ENCODE assay signal across 8 cellular contexts in the genomic region with DNA sequence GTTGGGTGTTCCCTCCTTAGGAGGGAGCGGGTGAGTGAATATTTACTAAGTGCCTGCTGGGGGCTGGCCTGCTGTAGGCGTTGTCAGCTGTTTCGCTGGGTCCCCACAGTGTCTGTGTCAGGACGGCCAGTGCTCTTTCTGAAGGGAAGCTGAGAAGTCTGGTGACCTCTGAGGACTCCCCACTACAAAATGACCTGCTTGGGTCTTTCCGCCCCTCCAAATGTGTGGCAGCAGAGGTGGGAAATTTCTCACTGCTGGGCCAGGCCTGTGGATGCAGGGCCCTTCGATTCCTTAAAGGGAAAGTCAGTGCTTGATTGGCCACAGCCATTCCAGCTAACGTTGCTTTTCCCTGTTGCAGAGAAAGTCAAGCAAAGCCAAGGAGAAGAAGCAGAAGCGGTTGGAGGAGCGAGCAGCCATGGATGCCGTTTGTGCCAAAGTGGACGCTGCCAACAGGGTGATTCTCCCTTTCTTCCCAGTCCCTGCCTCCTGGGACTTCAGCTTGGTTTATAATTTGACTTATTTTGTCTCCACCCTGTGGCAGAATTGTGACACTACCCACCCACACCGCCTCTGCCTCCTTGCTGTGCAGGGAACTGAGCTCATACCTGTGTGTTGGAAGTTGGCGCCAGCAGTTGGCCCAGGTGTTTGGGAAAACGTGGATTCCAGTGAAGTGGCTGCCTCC. TPM values are rescaled to one million over a fixed set of nuclear protein-coding genes. Genes with fewer than 3 reads are reported as not detected.
DNase-seq lines count a peak whose midpoint lies in the region; ATAC-seq and TF ChIP-seq lines count a peak whose summit lies in the region.

No MANE protein-coding gene starts in this region.

- TF ChIP-seq CTCF in PC-3 (conservative IDR thresholded peaks at IDR 0.05; ENCODE audit: low read depth, low read length) (peak; percentile 89), neural cell (IDR thresholded peaks at IDR 0.05; ENCODE audit: poor library complexity, severe bottlenecking) (peak; percentile 86), transverse colon (IDR thresholded peaks at IDR 0.05) (peak; percentile 72 to 93 (median 73))

- TF ChIP-seq POLR2A in transverse colon (IDR thresholded peaks at IDR 0.05) = no peak

- WGBS in transverse colon (ENCODE audit: low coverage in 1 of 2), 2 donors = 33 to 39% methylated on average over 3 to 14 of the region's 14 CpGs

- H3K9ac ChIP-seq in HUES6 (ENCODE audit: low read length) (peak overlapping the region; percentile 5), PC-3 (ENCODE audit: low read length) (no peak overlapping the region), neural cell (ENCODE audit: low read length) (peak overlapping the region; percentile 38)

- H3K27ac ChIP-seq in HUES6 (ENCODE audit: low read depth, low read length) (no peak overlapping the region), PC-3 (ENCODE audit: low read length) (no peak overlapping the region), neural cell (ENCODE audit: low read length) (no peak overlapping the region), transverse colon (peak overlapping the region; percentile 21 to 73 (median 60))

- H3K79me2 ChIP-seq in PC-3 (ENCODE audit: low read length) (peaks cover 45% of the 10 kb centered on the region), neural cell (replicated peaks; ENCODE audit: insufficient read depth, low read length) (peaks cover 28% of the 10 kb centered on the region)

- H3K4me1 ChIP-seq in HUES6 (ENCODE audit: control insufficient read depth, insufficient read depth, low read length) = peaks cover 9% of the 10 kb centered on the region; the same call in 1 of the 2 replicates
- no peaks in the 10 kb centered on the region for H3K4me1 ChIP-seq in PC-3 (ENCODE audit: insufficient read depth, low read length)
- H3K4me1 ChIP-seq in transverse colon = peaks cover 12 to 45% (median 13%) of the 10 kb centered on the region in 4 donors

- H3F3A ChIP-seq in PC-3 (ENCODE audit: low read length, unreplicated experiment) (no peaks in the 10 kb centered on the region), neural cell (ENCODE audit: insufficient read depth, low read length, poor library complexity, severe bottlenecking) (no peaks in the 10 kb centered on the region)

- H3K9me2 ChIP-seq in PC-3 (replicated peaks; ENCODE audit: low read length) (no peaks in the 10 kb centered on the region), neural cell (ENCODE audit: insufficient read depth, low read length) (no peaks in the 10 kb centered on the region)

- POLR2A ChIA-PET in PC-3 (lab: Charles Lee; ENCODE audit: unreplicated experiment) = no interaction called here

- H3K4me2 ChIP-seq in PC-3 (ENCODE audit: low read length) = no peak overlapping the region
- H3K4me2 ChIP-seq in neural cell (ENCODE audit: low read length) = no peak overlapping the region

- H3K9me3 ChIP-seq in HUES6 (ENCODE audit: control insufficient read depth, insufficient read depth, low read depth, low read length) (no peaks in the 10 kb centered on the region), PC-3 (ENCODE audit: low read length) (no peaks in the 10 kb centered on the region), neural cell (ENCODE audit: low read length) (no peaks in the 10 kb centered on the region), transverse colon (no peaks in the 10 kb centered on the region)

- CTCF ChIA-PET in PC-3 (lab: Charles Lee) = interaction anchor here (0.5 to 1.3 kb wide), 13 partner anchors 8 to 372 kb away, joined by 3 to 28 read pairs (median 5); a partner anchor contains a TSS

- TF ChIP-seq EP300 in neural cell (conservative IDR thresholded peaks at IDR 0.05; ENCODE audit: poor library complexity, severe bottlenecking) = no peak
- no peak for TF ChIP-seq EP300 in transverse colon (IDR thresholded peaks at IDR 0.05; ENCODE audit: low read depth)

- intact Hi-C loops in PC-3 (cut with micrococcal nuclease) (loop anchor here (2.0 to 5.0 kb wide), 2 partner anchors 109 to 178 kb away; a partner anchor contains a TSS), transverse colon (cut with DNase I; ENCODE audit: low total_unique reads) (loop anchor here (2.0 kb wide), 1 partner anchor 107 kb away; a partner anchor contains a TSS)
- intact Hi-C loops in activated T-helper 2 cell treated with anti-CD3 and anti-CD28 coated beads, Interferon-gamma antibody, Interleukin-2, Interleukin-4, amounts not matched to agents 10 μg/mL and 5 μg/mL and 100 μg/mL, durations not matched to agents 14 hours and 24 hours and 36 hours (cut with micrococcal nuclease) = loop anchor here (1.0 kb wide), 1 partner anchor 108 kb away; no protein-coding TSS in a partner anchor

- peaks cover 11% of the 10 kb centered on the region for H3K4me1 Mint-ChIP-seq in activated T-helper 2 cell treated with anti-CD3 and anti-CD28 coated beads, Interferon-gamma antibody, Interleukin-2, Interleukin-4, amounts not matched to agents 10 μg/mL and 5 μg/mL and 100 μg/mL, durations not matched to agents 14 hours and 24 hours and 36 hours (ENCODE audit: low read depth)

- no peaks in the 10 kb centered on the region for H3K27me3 Mint-ChIP-seq in activated T-helper 2 cell treated with anti-CD3 and anti-CD28 coated beads, Interferon-gamma antibody, Interleukin-2, Interleukin-4, amounts not matched to agents 10 μg/mL and 5 μg/mL and 100 μg/mL, durations not matched to agents 14 hours and 24 hours and 36 hours (ENCODE audit: low read depth)

- H3K4me3 Mint-ChIP-seq in activated T-helper 2 cell treated with anti-CD3 and anti-CD28 coated beads, Interferon-gamma antibody, Interleukin-2, Interleukin-4, amounts not matched to agents 10 μg/mL and 5 μg/mL and 100 μg/mL, durations not matched to agents 14 hours and 24 hours and 36 hours (ENCODE audit: low read depth) = no peak overlapping the region

- no TSS peak for BruUV-seq in PC-3 (replicated peaks; lab: Mats Ljungman, UMichigan)

- no peak overlapping the region for H3K27ac Mint-ChIP-seq in activated T-helper 2 cell treated with anti-CD3 and anti-CD28 coated beads, Interferon-gamma antibody, Interleukin-2, Interleukin-4, amounts not matched to agents 10 μg/mL and 5 μg/mL and 100 μg/mL, durations not matched to agents 14 hours and 24 hours and 36 hours

- H2AFZ ChIP-seq in PC-3 (ENCODE audit: low read length) = no peak overlapping the region
- H2AFZ ChIP-seq in neural cell (ENCODE audit: low read depth, low read length) = no peak overlapping the region

- TF ChIP-seq RAD21 in neural cell (conservative IDR thresholded peaks at IDR 0.05) = peak; percentile 88

- H4K20me1 ChIP-seq in PC-3 (ENCODE audit: low read length) (peaks cover 5% of the 10 kb centered on the region; the same call in 1 of the 2 replicates), neural cell (ENCODE audit: insufficient read depth) (no peaks in the 10 kb centered on the region)

- H3K27me3 ChIP-seq in HUES6 (ENCODE audit: control insufficient read depth, insufficient read depth, low read length) = no peaks in the 10 kb centered on the region
- H3K27me3 ChIP-seq in PC-3 (ENCODE audit: low read length) = no peaks in the 10 kb centered on the region
- H3K27me3 ChIP-seq in neural cell (ENCODE audit: insufficient read depth, low read depth, low read length) = no peaks in the 10 kb centered on the region
- no peaks in the 10 kb centered on the region for H3K27me3 ChIP-seq in transverse colon

- H3K36me3 Mint-ChIP-seq in activated T-helper 2 cell treated with anti-CD3 and anti-CD28 coated beads, Interferon-gamma antibody, Interleukin-2, Interleukin-4, amounts not matched to agents 10 μg/mL and 5 μg/mL and 100 μg/mL, durations not matched to agents 14 hours and 24 hours and 36 hours (ENCODE audit: low read depth) = peaks cover 15% of the 10 kb centered on the region

- in situ Hi-C loops in transverse colon (cut with MboI; ENCODE audit: low pct_ligation_motif_present in 1 of 4, low pct_unique_long_range_greater_than_20kb in 1 of 4, low sequenced_read_pairs in 3 of 4) = loop anchor here (5.0 to 10.0 kb wide), 4 partner anchors 108 to 181 kb away; a partner anchor contains a TSS

- no peak overlapping the region for H3K4me3 ChIP-seq in HUES6 (ENCODE audit: low read depth, low read length)
- no peak overlapping the region for H3K4me3 ChIP-seq in PC-3 (ENCODE audit: low read length)
- no peak overlapping the region for H3K4me3 ChIP-seq in neural cell (ENCODE audit: low read length)
- no peak overlapping the region for H3K4me3 ChIP-seq in transverse colon

- H3K9me3 Mint-ChIP-seq in activated T-helper 2 cell treated with anti-CD3 and anti-CD28 coated beads, Interferon-gamma antibody, Interleukin-2, Interleukin-4, amounts not matched to agents 10 μg/mL and 5 μg/mL and 100 μg/mL, durations not matched to agents 14 hours and 24 hours and 36 hours = no peaks in the 10 kb centered on the region

- peaks cover 27% of the 10 kb centered on the region for H3K36me3 ChIP-seq in HUES6 (ENCODE audit: control insufficient read depth, insufficient read depth, low read length)
- H3K36me3 ChIP-seq in PC-3 (ENCODE audit: low read depth, low read length) = peaks cover 18% of the 10 kb centered on the region
- H3K36me3 ChIP-seq in neural cell (ENCODE audit: insufficient read depth, low read length) = no peaks in the 10 kb centered on the region
- H3K36me3 ChIP-seq in transverse colon = no peaks in the 10 kb centered on the region

- peak; percentile 85 for DNase-seq in D341Med (ENCODE audit: low spot score)
- DNase-seq in PC-3 = peak; percentile 87
- peak; percentile 26 for DNase-seq in activated T-helper 2 cell treated with anti-CD3 and anti-CD28 coated beads, Interferon-gamma antibody, Interleukin-2, Interleukin-4, amounts not matched to agents 10 μg/mL and 5 μg/mL and 100 μg/mL, durations not matched to agents 14 hours and 24 hours and 36 hours (ENCODE audit: low spot score)
- DNase-seq in fibroblast of the conjunctiva (ENCODE audit: low read depth) = peak; percentile 45
- DNase-seq in transverse colon = peak; percentile 75

- ATAC-seq in PC-3 = peak; percentile 99
- no peak for ATAC-seq in GM21447 (IDR thresholded peaks at IDR 0.05; ENCODE audit: unreplicated experiment)

RNA-seq across cellular contexts. Expression of a gene that starts 6.8 kb away (rescaled TPM):
- total RNA-seq in PC-3 (2014; rRNA removed) (20.9 and 26.7 TPM in 2 replicates), transverse colon (10 to 100 TPM; 25.8 to 36.6 (median 34.3) TPM)
- total RNA-seq in activated T-helper 2 cell treated with anti-CD3 and anti-CD28 coated beads, Interferon-gamma antibody, Interleukin-2, Interleukin-4, amounts not matched to agents 10 μg/mL and 5 μg/mL and 100 μg/mL, durations not matched to agents 14 hours and 24 hours and 36 hours = 29.9 and 30.3 TPM in 2 replicates
- polyA plus RNA-seq in neural cell = 53.6 and 66.7 TPM in 2 replicates
- 36.3 and 37.3 TPM in 2 replicates for polyA minus RNA-seq in neural cell

RNA-seq across cellular contexts. Expression of a gene that starts 28.7 kb away (rescaled TPM):
- total RNA-seq in PC-3 (2014; rRNA removed) (1.2 and 1.4 TPM in 2 replicates), transverse colon (under 1 TPM in 2 of 4 donors, not detected in 2; 0.64 to 0.82 TPM)
- total RNA-seq in activated T-helper 2 cell treated with anti-CD3 and anti-CD28 coated beads, Interferon-gamma antibody, Interleukin-2, Interleukin-4, amounts not matched to agents 10 μg/mL and 5 μg/mL and 100 μg/mL, durations not matched to agents 14 hours and 24 hours and 36 hours = 0.41 and 0.43 TPM in 2 replicates
- 41.5 and 51.0 TPM in 2 replicates for polyA plus RNA-seq in neural cell
- 40.3 and 41.1 TPM in 2 replicates for polyA minus RNA-seq in neural cell

RNA-seq across cellular contexts. Expression of a gene that starts 28.8 kb away (rescaled TPM):
- total RNA-seq in PC-3 (2014; rRNA removed) (1,480 and 1,500 TPM in 2 replicates), transverse colon (1,000 to 10,000 TPM in 2 of 4 donors, 100 to 1,000 TPM in 2; 471 to 1,475 (median 1,057) TPM)
- 312 and 326 TPM in 2 replicates for total RNA-seq in activated T-helper 2 cell treated with anti-CD3 and anti-CD28 coated beads, Interferon-gamma antibody, Interleukin-2, Interleukin-4, amounts not matched to agents 10 μg/mL and 5 μg/mL and 100 μg/mL, durations not matched to agents 14 hours and 24 hours and 36 hours
- 861 and 863 TPM in 2 replicates for polyA plus RNA-seq in neural cell
- polyA minus RNA-seq in neural cell = 201 and 218 TPM in 2 replicates

RNA-seq across cellular contexts. Expression of a gene that starts 40.6 kb away (rescaled TPM):
- 124 and 129 TPM in 2 replicates for total RNA-seq in PC-3 (2014; rRNA removed)
- total RNA-seq in activated T-helper 2 cell treated with anti-CD3 and anti-CD28 coated beads, Interferon-gamma antibody, Interleukin-2, Interleukin-4, amounts not matched to agents 10 μg/mL and 5 μg/mL and 100 μg/mL, durations not matched to agents 14 hours and 24 hours and 36 hours = 107 and 110 TPM in 2 replicates
- polyA plus RNA-seq in neural cell = 103 and 131 TPM in 2 replicates
- polyA minus RNA-seq in neural cell = 41.9 and 49.7 TPM in 2 replicates
- 100 to 1,000 TPM in 1 of 4 donors, 10 to 100 TPM in 3; 52.7 to 114 (median 79.4) TPM for total RNA-seq in transverse colon

Comparison
In these comparisons a context has a peak if more than half of its experiments do, and no peak if none do; other contexts are left out.
1. DNase-seq: peak in every context shown above with its lines; median percentile 87 in PC-3; 85 in D341Med; 75 in transverse colon; 45 in fibroblast of the conjunctiva; 26 in activated T-helper 2 cell treated with anti-CD3 and anti-CD28 coated beads, Interferon-gamma antibody, Interleukin-2, Interleukin-4, amounts not matched to agents 10 μg/mL and 5 μg/mL and 100 μg/mL, durations not matched to agents 14 hours and 24 hours and 36 hours.
2. H3K27ac ChIP-seq: peak in transverse colon (4 of 4); none in HUES6 (single experiment), PC-3 (single experiment) and neural cell (single experiment).
3. Peak in every context shown above with its lines, with median percentiles within 50 percentile points of each other: CTCF ChIP-seq.